11 cellular contexts compared by ENCODE assay signal in genomic region chr4:76977731-76978350, GRCh38. TPM values are rescaled to one million over a fixed set of nuclear protein-coding genes. Genes with fewer than 3 reads are reported as not detected.
DNase-seq lines count a peak whose midpoint lies in the region; ATAC-seq and TF ChIP-seq lines count a peak whose summit lies in the region.
"Had no signal": no experiment of that assay in that cellular context is flagged by ENCODE, and none has a peak within 500 bp of the region (broad histone marks: within the 10 kb centered on the region; RNA-seq: fewer than 3 reads in every experiment).

No MANE protein-coding gene starts in this region.

- no peaks in the 10 kb centered on the region for H3K27me3 Mint-ChIP-seq in effector memory CD8-positive, alpha-beta T cell
- H3K27me3 Mint-ChIP-seq in natural killer cell treated with Interleukin-12 subunit alpha and Interleukin-12 subunit beta and Interleukin-15 and Interleukin-18, amount 100 ng/mL, for 72 hours, result no peaks in the 10 kb centered on the region

- H3K4me1 ChIP-seq in adrenal gland (replicated peaks in 1 of 2), result peaks cover 2 to 23% of the 10 kb centered on the region in 2 donors
- H3K4me1 ChIP-seq: sigmoid colon had no signal

- no peaks in the 10 kb centered on the region for H3K9me3 Mint-ChIP-seq in effector memory CD8-positive, alpha-beta T cell
- H3K9me3 Mint-ChIP-seq in natural killer cell treated with Interleukin-12 subunit alpha and Interleukin-12 subunit beta and Interleukin-15 and Interleukin-18, amount 100 ng/mL, for 72 hours, result peaks cover 4% of the 10 kb centered on the region
- H3K9me3 Mint-ChIP-seq: activated T-helper 2 cell treated with anti-CD3 and anti-CD28 coated beads, Interferon-gamma antibody, Interleukin-2, Interleukin-4, amounts not matched to agents 10 μg/mL and 5 μg/mL and 100 μg/mL, durations not matched to agents 14 hours and 24 hours and 36 hours had no signal

- 67 to 71% (median 67%) methylated on average over 3 of the region's 3 CpGs for WGBS in adrenal gland, 4 donors

- peak overlapping the region in 1 of 5 donors; percentile 3 for H3K27ac ChIP-seq in adrenal gland
- H3K27ac ChIP-seq: sigmoid colon had no signal

- intact Hi-C loops in adrenal gland (cut with DNase I), result no loop called here

- no peaks in the 10 kb centered on the region for H3K27me3 ChIP-seq in adrenal gland
- H3K27me3 ChIP-seq: sigmoid colon had no signal

- no peaks in the 10 kb centered on the region for H3K9me3 ChIP-seq in adrenal gland (replicated peaks in 1 of 3)
- H3K9me3 ChIP-seq: sigmoid colon had no signal

- peaks cover 28 to 45% of the 10 kb centered on the region in 2 donors for H3K4me1 Mint-ChIP-seq in effector memory CD8-positive, alpha-beta T cell (ENCODE audit: low read depth in 2 of 2)
- peaks cover 34 to 44% of the 10 kb centered on the region in 2 donors for H3K4me1 Mint-ChIP-seq in natural killer cell treated with Interleukin-12 subunit alpha and Interleukin-12 subunit beta and Interleukin-15 and Interleukin-18, amount 100 ng/mL, for 72 hours (ENCODE audit: low read depth in 2 of 2)

- no peak overlapping the region for H3K4me3 Mint-ChIP-seq in effector memory CD8-positive, alpha-beta T cell
- peak overlapping the region; percentile 30 for H3K4me3 Mint-ChIP-seq in natural killer cell treated with Interleukin-12 subunit alpha and Interleukin-12 subunit beta and Interleukin-15 and Interleukin-18, amount 100 ng/mL, for 72 hours

- TF ChIP-seq CTCF in adrenal gland (IDR thresholded peaks at IDR 0.05), result no peak

- no peak overlapping the region for H3K4me3 ChIP-seq in adrenal gland
- H3K4me3 ChIP-seq: lung, sigmoid colon had no signal

- H3K36me3 ChIP-seq in adrenal gland (replicated peaks in 1 of 2), result no peaks in the 10 kb centered on the region
- H3K36me3 ChIP-seq: sigmoid colon had no signal

- peak; percentile 41 for ATAC-seq in effector memory CD8-positive, alpha-beta T cell (replicated peaks)
- ATAC-seq in natural killer cell treated with Interleukin-12 subunit alpha and Interleukin-12 subunit beta and Interleukin-15 and Interleukin-18, amount 100 ng/mL, for 72 hours, result no peak

- no peak for TF ChIP-seq POLR2A in adrenal gland (IDR thresholded peaks at IDR 0.05)

- peak; percentile 82 for DNase-seq in EL
- DNase-seq in RKO (ENCODE audit: low spot score), result peak; percentile 32
- no peak for DNase-seq in effector memory CD8-positive, alpha-beta T cell
- no peak for DNase-seq in natural killer cell treated with Interleukin-12 subunit alpha and Interleukin-12 subunit beta and Interleukin-15 and Interleukin-18, amount 100 ng/mL, for 72 hours (ENCODE audit: low spot score)
- no peak for DNase-seq in adrenal gland
- no peak for DNase-seq in NCI-H146 treated with DMSO at 0.1 percent for 48 hours (lab: John Stamatoyannopoulos, UW; ENCODE audit: unreplicated experiment)
- no peak for DNase-seq in RPMI8226
- no peak for DNase-seq in NOMO-1 treated with DMSO at 0.1 percent for 48 hours (lab: John Stamatoyannopoulos, UW; ENCODE audit: unreplicated experiment)
- DNase-seq: sigmoid colon had no signal

- peaks cover 14% of the 10 kb centered on the region for H3K36me3 Mint-ChIP-seq in effector memory CD8-positive, alpha-beta T cell (ENCODE audit: insufficient read depth)
- peaks cover 4% of the 10 kb centered on the region for H3K36me3 Mint-ChIP-seq in natural killer cell treated with Interleukin-12 subunit alpha and Interleukin-12 subunit beta and Interleukin-15 and Interleukin-18, amount 100 ng/mL, for 72 hours

- H3K27ac Mint-ChIP-seq in effector memory CD8-positive, alpha-beta T cell, result no peak overlapping the region
- no peak overlapping the region for H3K27ac Mint-ChIP-seq in natural killer cell treated with Interleukin-12 subunit alpha and Interleukin-12 subunit beta and Interleukin-15 and Interleukin-18, amount 100 ng/mL, for 72 hours
- H3K27ac Mint-ChIP-seq: activated T-helper 2 cell treated with anti-CD3 and anti-CD28 coated beads, Interferon-gamma antibody, Interleukin-2, Interleukin-4, amounts not matched to agents 10 μg/mL and 5 μg/mL and 100 μg/mL, durations not matched to agents 14 hours and 24 hours and 36 hours had no signal

RNA-seq across cellular contexts. Expression of gene SEPTIN11, which starts 28.3 kb away (rescaled TPM):
- total RNA-seq in natural killer cell treated with Interleukin-12 subunit alpha and Interleukin-12 subunit beta and Interleukin-15 and Interleukin-18, amount 100 ng/mL, for 72 hours, result 10 to 100 TPM; 60.3 to 88.9 TPM
- total RNA-seq in adrenal gland, result 10 to 100 TPM; 24.0 to 49.1 (median 32.4) TPM
- polyA plus RNA-seq in adrenal gland, result 10 to 100 TPM; 12.5 to 31.5 (median 30.7) TPM

Comparison
In these comparisons a context has a peak if more than half of its experiments do, and no peak if none do; other contexts are left out.
1. DNase-seq: peak in EL (single experiment) and RKO (single experiment); none in effector memory CD8-positive, alpha-beta T cell (0 of 3), natural killer cell treated with Interleukin-12 subunit alpha and Interleukin-12 subunit beta and Interleukin-15 and Interleukin-18, amount 100 ng/mL, for 72 hours (single experiment), adrenal gland (0 of 7), NCI-H146 treated with DMSO at 0.1 percent for 48 hours (single experiment), RPMI8226 (single experiment) and NOMO-1 treated with DMSO at 0.1 percent for 48 hours (single experiment).